ENCODE assay signal across 1 cellular context in the genomic region with DNA sequence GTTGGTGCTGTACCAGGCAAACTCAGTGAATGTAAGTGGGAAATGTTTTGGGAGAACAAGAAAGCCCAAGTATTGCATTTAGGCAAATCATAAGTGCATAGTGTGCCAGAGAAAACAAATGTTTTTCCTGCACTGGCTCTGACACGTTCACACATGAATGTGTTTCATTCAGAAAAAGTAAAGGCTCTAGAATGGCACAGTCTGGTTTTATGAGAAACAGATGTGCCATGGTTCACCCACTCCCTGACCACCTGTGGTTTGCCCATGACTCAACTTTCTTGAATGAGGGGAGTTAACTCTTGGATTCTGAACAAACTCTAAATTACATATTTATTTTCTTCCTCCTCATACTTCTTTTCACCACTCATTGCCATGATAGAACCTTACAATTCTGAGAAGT.
TF ChIP-seq lines count a peak whose summit lies in the region.

No MANE protein-coding gene starts in this region.

TF ChIP-seq in GM23338, 12 proteins besides CTCF, POLR2A, EP300 and RAD21 (continued from another document):
- TF ChIP-seq, protein P1, sequence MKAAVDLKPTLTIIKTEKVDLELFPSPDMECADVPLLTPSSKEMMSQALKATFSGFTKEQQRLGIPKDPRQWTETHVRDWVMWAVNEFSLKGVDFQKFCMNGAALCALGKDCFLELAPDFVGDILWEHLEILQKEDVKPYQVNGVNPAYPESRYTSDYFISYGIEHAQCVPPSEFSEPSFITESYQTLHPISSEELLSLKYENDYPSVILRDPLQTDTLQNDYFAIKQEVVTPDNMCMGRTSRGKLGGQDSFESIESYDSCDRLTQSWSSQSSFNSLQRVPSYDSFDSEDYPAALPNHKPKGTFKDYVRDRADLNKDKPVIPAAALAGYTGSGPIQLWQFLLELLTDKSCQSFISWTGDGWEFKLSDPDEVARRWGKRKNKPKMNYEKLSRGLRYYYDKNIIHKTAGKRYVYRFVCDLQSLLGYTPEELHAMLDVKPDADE (IDR thresholded peaks at IDR 0.05): no peak
- TF ChIP-seq STAT1 (IDR thresholded peaks at IDR 0.05; ENCODE audit: unreplicated experiment): no peak
- no peak for TF ChIP-seq JUNB (IDR thresholded peaks at IDR 0.05; ENCODE audit: unreplicated experiment)
- TF ChIP-seq NANOG (IDR thresholded peaks at IDR 0.05; ENCODE audit: borderline replicate concordance): no peak
TF ChIP-seq in GM23338: peak in this region for 0.
